In the genomic region with DNA sequence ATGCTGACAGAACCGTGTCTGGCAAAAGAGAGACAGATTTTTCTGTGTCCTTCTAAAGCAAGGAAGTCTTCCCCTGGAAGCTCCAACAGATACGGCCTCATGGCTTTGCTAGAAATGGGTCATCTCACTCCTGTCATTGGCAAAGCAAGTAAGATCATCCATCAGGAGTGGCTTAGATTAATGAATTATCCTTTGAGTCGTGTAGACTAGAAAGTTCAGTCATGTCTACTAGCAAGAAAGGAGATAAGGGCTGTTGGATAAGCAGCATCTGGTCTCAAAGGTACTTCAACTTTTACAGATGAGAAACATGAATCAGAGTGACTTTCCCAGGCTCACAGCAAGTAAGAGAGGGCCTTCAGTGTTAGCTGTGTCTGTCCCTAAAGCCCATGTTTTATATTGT, we compare ENCODE assay signal across 28 cellular contexts.
"Had no signal": no experiment of that assay in that cellular context is flagged by ENCODE, and none has a peak within 500 bp of the region (broad histone marks: within the 10 kb centered on the region; RNA-seq: fewer than 3 reads in every experiment).

No MANE protein-coding gene starts in this region.

- H2AFZ ChIP-seq: parathyroid adenoma had no signal

- DNase-seq: naive B cell; naive thymus-derived CD8-positive, alpha-beta T cell; nucleus accumbens; ovary; posterior cingulate gyrus; psoas muscle; right cardiac atrium; right lobe of liver; sigmoid colon; small intestine; stimulated activated CD4-positive, alpha-beta T cell treated with anti-CD3 and anti-CD28 coated beads, Interleukin-15, amount 100 ng/mL, for 24 hours; stimulated activated CD4-positive, alpha-beta T cell treated with anti-CD3 and anti-CD28 coated beads, Interleukin-2, amount 100 ng/mL, for 24 hours; stimulated activated CD4-positive, alpha-beta T cell treated with anti-CD3 and anti-CD28 coated beads, Interleukin-2, amount 100 ng/mL, for 48 hours; stimulated activated CD4-positive, alpha-beta T cell treated with anti-CD3 and anti-CD28 coated beads, Interleukin-4, amount 100 ng/mL, for 24 hours; stimulated activated naive CD4-positive, alpha-beta T cell; stimulated activated naive CD8-positive, alpha-beta T cell treated with anti-CD3 and anti-CD28 coated beads, Interleukin-15, amount 100 ng/mL, for 72 hours; stimulated activated naive CD8-positive, alpha-beta T cell treated with anti-CD3 and anti-CD28 coated beads, Interleukin-15, Interleukin-2, amounts not matched to agents 100 U/mL and 50 U/mL, for 24 hours; thyroid gland; trophoblast cell; upper lobe of left lung had no signal

- H3K4me1 ChIP-seq: parathyroid adenoma had no signal

- H3K4me3 Mint-ChIP-seq: natural killer cell treated with Interleukin-12 subunit alpha and Interleukin-12 subunit beta and Interleukin-15 and Interleukin-18, amount 100 ng/mL, for 72 hours; stimulated activated memory B cell treated with anti-CD40 and anti-IgM and Interleukin-4, amounts not matched to agents 10 μg/mL and 1 μg/mL and 100 μg/mL, for 72 hours; stimulated activated naive CD8-positive, alpha-beta T cell treated with anti-CD3 and anti-CD28 coated beads, Interleukin-15, amount 100 ng/mL, for 72 hours had no signal

- H3K27me3 ChIP-seq: neutrophil, ovary, right lobe of liver, sigmoid colon, thyroid gland, tibial nerve, upper lobe of left lung, vagina had no signal

- H3K36me3 Mint-ChIP-seq: naive B cell; natural killer cell treated with Interleukin-12 subunit alpha and Interleukin-12 subunit beta and Interleukin-15 and Interleukin-18, amount 100 ng/mL, for 72 hours had no signal

- H3K79me2 ChIP-seq: parathyroid adenoma had no signal

- H3K27me3 Mint-ChIP-seq: naive B cell; naive thymus-derived CD8-positive, alpha-beta T cell; natural killer cell treated with Interleukin-12 subunit alpha and Interleukin-12 subunit beta and Interleukin-15 and Interleukin-18, amount 100 ng/mL, for 72 hours; progenitor cell of endocrine pancreas; stimulated activated memory B cell treated with anti-CD40 and anti-IgM and Interleukin-4, amounts not matched to agents 10 μg/mL and 1 μg/mL and 100 μg/mL, for 72 hours; stimulated activated naive CD8-positive, alpha-beta T cell treated with anti-CD3 and anti-CD28 coated beads, Interleukin-15, amount 100 ng/mL, for 72 hours had no signal

- H3K9me3 ChIP-seq: neutrophil, ovary, psoas muscle, right lobe of liver, sigmoid colon, thoracic aorta, thyroid gland, tibial nerve, upper lobe of left lung, vagina had no signal

- H3K9me3 Mint-ChIP-seq: naive B cell; naive thymus-derived CD8-positive, alpha-beta T cell; natural killer cell treated with Interleukin-12 subunit alpha and Interleukin-12 subunit beta and Interleukin-15 and Interleukin-18, amount 100 ng/mL, for 72 hours; stimulated activated memory B cell treated with anti-CD40 and anti-IgM and Interleukin-4, amounts not matched to agents 10 μg/mL and 1 μg/mL and 100 μg/mL, for 72 hours; stimulated activated naive CD8-positive, alpha-beta T cell treated with anti-CD3 and anti-CD28 coated beads, Interleukin-15, amount 100 ng/mL, for 72 hours had no signal

- ATAC-seq: naive thymus-derived CD8-positive, alpha-beta T cell; natural killer cell treated with Interleukin-12 subunit alpha and Interleukin-12 subunit beta and Interleukin-15 and Interleukin-18, amount 100 ng/mL, for 72 hours; psoas muscle; right cardiac atrium; right lobe of liver; stimulated activated memory B cell treated with anti-CD40 and anti-IgM and Interleukin-4, amounts not matched to agents 10 μg/mL and 1 μg/mL and 100 μg/mL, for 72 hours; stimulated activated naive CD8-positive, alpha-beta T cell treated with anti-CD3 and anti-CD28 coated beads, Interleukin-15, amount 100 ng/mL, for 72 hours; stimulated activated naive CD8-positive, alpha-beta T cell treated with anti-CD3 and anti-CD28 coated beads, Interleukin-15, Interleukin-2, amounts not matched to agents 100 U/mL and 50 U/mL, for 24 hours had no signal

- H3K36me3 ChIP-seq: ovary, right lobe of liver, sigmoid colon, thoracic aorta, thyroid gland, upper lobe of left lung, vagina had no signal

- H3K4me3 ChIP-seq: ovary, psoas muscle, right lobe of liver, sigmoid colon, thoracic aorta, thyroid gland, tibial nerve, upper lobe of left lung, vagina had no signal

- H3K27ac Mint-ChIP-seq: naive B cell; natural killer cell treated with Interleukin-12 subunit alpha and Interleukin-12 subunit beta and Interleukin-15 and Interleukin-18, amount 100 ng/mL, for 72 hours; stimulated activated memory B cell treated with anti-CD40 and anti-IgM and Interleukin-4, amounts not matched to agents 10 μg/mL and 1 μg/mL and 100 μg/mL, for 72 hours; stimulated activated naive CD8-positive, alpha-beta T cell treated with anti-CD3 and anti-CD28 coated beads, Interleukin-15, amount 100 ng/mL, for 72 hours had no signal

- H3K27ac ChIP-seq: neutrophil, ovary, parathyroid adenoma, psoas muscle, right lobe of liver, sigmoid colon, thoracic aorta, thyroid gland, tibial nerve, upper lobe of left lung, vagina had no signal
